Comparison of ENCODE assay signal across 26 cellular contexts in genomic region chr3:123325766-123326256, GRCh38.
DNase-seq lines count a peak whose midpoint lies in the region; ATAC-seq and TF ChIP-seq lines count a peak whose summit lies in the region.
"Had no signal": no experiment of that assay in that cellular context is flagged by ENCODE, and none has a peak within 500 bp of the region (broad histone marks: within the 10 kb centered on the region; RNA-seq: fewer than 3 reads in every experiment).

No MANE protein-coding gene starts in this region.

- TF ChIP-seq EP300 in esophagus muscularis mucosa (IDR thresholded peaks at IDR 0.05) (no peak), upper lobe of left lung (IDR thresholded peaks at IDR 0.05) (no peak)

- H3K36me3 ChIP-seq in left ventricle myocardium inferior: peaks cover 42% of the 10 kb centered on the region
- peaks cover 0 to 72% (median 51%) of the 10 kb centered on the region in 4 donors for H3K36me3 ChIP-seq in esophagus muscularis mucosa
- H3K36me3 ChIP-seq in spleen: peaks cover 0 to 5% (median 0%) of the 10 kb centered on the region in 6 donors
- no peaks in the 10 kb centered on the region for H3K36me3 ChIP-seq in upper lobe of left lung
- H3K36me3 ChIP-seq: SJSA1 had no signal

- H3K27me3 ChIP-seq in left ventricle myocardium inferior (ENCODE audit: low read depth): peaks cover 5% of the 10 kb centered on the region
- no peaks in the 10 kb centered on the region for H3K27me3 ChIP-seq in esophagus muscularis mucosa
- peaks cover 0 to 22% (median 0%) of the 10 kb centered on the region in 7 donors for H3K27me3 ChIP-seq in spleen (replicated peaks in 1 of 7)
- no peaks in the 10 kb centered on the region for H3K27me3 ChIP-seq in upper lobe of left lung
- no peaks in the 10 kb centered on the region for H3K27me3 ChIP-seq in dorsolateral prefrontal cortex
- H3K27me3 ChIP-seq: SJSA1 had no signal

- TF ChIP-seq CTCF in left ventricle myocardium inferior (IDR thresholded peaks at IDR 0.05; ENCODE audit: borderline replicate concordance): no peak
- no peak for TF ChIP-seq CTCF in esophagus muscularis mucosa (IDR thresholded peaks at IDR 0.05)
- TF ChIP-seq CTCF in spleen (IDR thresholded peaks at IDR 0.05 in 8 of 11, conservative IDR thresholded peaks at IDR 0.05 in 3 of 11): no peak
- no peak for TF ChIP-seq CTCF in upper lobe of left lung (IDR thresholded peaks at IDR 0.05)
- TF ChIP-seq CTCF in dorsolateral prefrontal cortex (IDR thresholded peaks at IDR 0.05 in 54 of 56, conservative IDR thresholded peaks at IDR 0.05 in 2 of 56; ENCODE audit: low read depth in 1 of 56, partially characterized antibody in 56 of 56): no peak

- H3K4me1 ChIP-seq in left ventricle myocardium inferior (peaks cover 95% of the 10 kb centered on the region), esophagus muscularis mucosa (peaks cover 43 to 97% (median 79%) of the 10 kb centered on the region in 4 donors), spleen (peaks cover 0 to 23% (median 12%) of the 10 kb centered on the region in 6 donors), upper lobe of left lung (no peaks in the 10 kb centered on the region)
- H3K4me1 ChIP-seq: SJSA1 had no signal

- intact Hi-C loops in left ventricle myocardium inferior (cut with micrococcal nuclease): loop anchor here (2.0 kb wide), 1 partner anchor 163 kb away; no protein-coding TSS in a partner anchor
- intact Hi-C loops in cardiac septum (cut with DNase I): loop anchor here (5.0 kb wide), 1 partner anchor 231 kb away; no protein-coding TSS in a partner anchor
- intact Hi-C loops in esophagus muscularis mucosa (cut with DNase I): loop anchor here (5.0 kb wide), 1 partner anchor 121 kb away; the partner anchor contains the start of gene ADCY5
- intact Hi-C loops in spleen (cut with DNase I; ENCODE audit: low total_unique reads): loop anchor here (5.0 kb wide), 2 partner anchors 166 to 231 kb away; no protein-coding TSS in a partner anchor
- intact Hi-C loops in dorsolateral prefrontal cortex (cut with DNase I): loop anchor here in 1 of 2 donors (5.0 kb wide), 1 partner anchor 86 kb away; no protein-coding TSS in a partner anchor

- H3K9me3 ChIP-seq in left ventricle myocardium inferior (replicated peaks): no peaks in the 10 kb centered on the region
- H3K9me3 ChIP-seq in esophagus muscularis mucosa: no peaks in the 10 kb centered on the region
- H3K9me3 ChIP-seq in spleen: no peaks in the 10 kb centered on the region
- no peaks in the 10 kb centered on the region for H3K9me3 ChIP-seq in upper lobe of left lung
- H3K9me3 ChIP-seq: SJSA1 had no signal

- no peak for TF ChIP-seq POLR2A in esophagus muscularis mucosa (IDR thresholded peaks at IDR 0.05; ENCODE audit: low read depth)
- no peak for TF ChIP-seq POLR2A in spleen (IDR thresholded peaks at IDR 0.05)
- TF ChIP-seq POLR2A in upper lobe of left lung (IDR thresholded peaks at IDR 0.05): no peak

- H3K4me3 ChIP-seq in left ventricle myocardium inferior (no peak overlapping the region), esophagus muscularis mucosa (no peak overlapping the region), spleen (no peak overlapping the region), upper lobe of left lung (no peak overlapping the region), dorsolateral prefrontal cortex (no peak overlapping the region)
- H3K4me3 ChIP-seq: GM23338, SJSA1 had no signal

- H3K27ac ChIP-seq in left ventricle myocardium inferior (replicated peaks) (peak overlapping the region; percentile 54), esophagus muscularis mucosa (replicated peaks in 1 of 4) (peak overlapping the region; percentile 48 to 69 (median 64)), spleen (no peak overlapping the region), upper lobe of left lung (no peak overlapping the region), dorsolateral prefrontal cortex (no peak overlapping the region)
- H3K27ac ChIP-seq: KMS-11, SJSA1 had no signal

- peak; percentile 12 for DNase-seq in left ventricle myocardium inferior
- no peak for DNase-seq in cardiac septum (ENCODE audit: low spot score)
- no peak for DNase-seq in esophagus muscularis mucosa (ENCODE audit: extremely low spot score)
- DNase-seq in spleen: peak; percentile 48
- no peak for DNase-seq in upper lobe of left lung
- no peak for DNase-seq in dorsolateral prefrontal cortex
- DNase-seq in HuH-7.5 (ENCODE audit: low spot score): no peak
- DNase-seq: C1 segment of cervical spinal cord; CD8-positive, alpha-beta memory T cell; DMS 273 treated with DMSO at 0.1 percent for 48 hours; DMS79; GF-D8; H9; HFFc6; NCI-H1048; NCI-H1417; NCI-H1694; NCI-H2029 treated with DMSO at 0.1 percent for 48 hours; NCI-H446 treated with DMSO at 0.1 percent for 48 hours; NCI-H526; NCI-H82; NK-92 treated with Interleukin-12 subunit alpha and Interleukin-12 subunit beta, amount 100 ng/mL, for 24 hours; PC-3 had no signal

- no peak for ATAC-seq in upper lobe of left lung (ENCODE audit: low FRiP score in 2 of 2)
- ATAC-seq: GM23338, PC-3 had no signal

- WGBS in esophagus muscularis mucosa: 90% methylated on average over 7 of the region's 8 CpGs
- WGBS in spleen, 5 donors: 89 to 98% (median 93%) methylated on average over 8 of the region's 8 CpGs
- WGBS in upper lobe of left lung, 2 donors: 89 to 100% methylated on average over 2 to 8 of the region's 8 CpGs

Comparison
In these comparisons a context has a peak if more than half of its experiments do, and no peak if none do; other contexts are left out.
1. DNase-seq: peak in left ventricle myocardium inferior (single experiment) and spleen (single experiment); none in cardiac septum (single experiment), esophagus muscularis mucosa (single experiment), upper lobe of left lung (0 of 2), dorsolateral prefrontal cortex (0 of 10) and HuH-7.5 (single experiment).
2. H3K27ac ChIP-seq: peak in left ventricle myocardium inferior (single experiment) and esophagus muscularis mucosa (4 of 4); none in spleen (0 of 8), upper lobe of left lung (0 of 4) and dorsolateral prefrontal cortex (0 of 59).